ENCODE assay signal across 14 cellular contexts in the genomic region with DNA sequence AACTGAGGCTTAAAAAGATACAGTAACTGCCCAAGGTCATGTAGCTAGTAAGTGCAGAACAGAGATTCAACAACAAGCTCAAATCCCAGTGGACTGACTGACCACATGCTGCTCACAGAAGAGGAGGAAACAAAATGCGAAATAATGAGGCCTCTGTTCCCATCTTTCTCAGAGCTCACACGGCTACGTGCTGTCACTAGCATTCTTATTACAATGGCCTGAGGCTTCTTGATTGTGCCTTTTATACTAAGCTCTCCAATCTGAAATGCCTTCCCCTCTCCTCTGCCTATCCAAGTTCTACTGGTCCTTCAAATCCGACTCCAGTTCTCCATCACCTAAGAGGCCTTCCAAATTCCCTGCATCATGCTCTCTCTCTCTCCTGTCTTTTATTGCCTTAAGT.
"Had no signal": no experiment of that assay in that cellular context is flagged by ENCODE, and none has a peak within 500 bp of the region (broad histone marks: within the 10 kb centered on the region; RNA-seq: fewer than 3 reads in every experiment).

No MANE protein-coding gene starts in this region.

- H3K4me3 Mint-ChIP-seq: activated B cell treated with CpG ODN at 0.5 μM for 24 hours; activated CD4-positive, alpha-beta T cell treated with anti-CD3 and anti-CD28 coated beads, Interleukin-2, amount 10 ng/mL, durations not matched to agents 24 days and 14 days; activated naive CD4-positive, alpha-beta T cell treated with anti-CD3 and anti-CD28 coated beads for 36 hours; activated T-helper 17 cell treated with anti-CD3 and anti-CD28 coated beads, Interleukin-2, amount 50 U/mL, for 72 hours; natural killer cell had no signal

- H3K4me1 ChIP-seq: pancreas, right atrium auricular region, transverse colon had no signal

- DNase-seq: activated B cell treated with CpG ODN at 0.5 μM for 24 hours; activated CD4-positive, alpha-beta T cell treated with anti-CD3 and anti-CD28 coated beads, Interleukin-2, amount 10 ng/mL, durations not matched to agents 24 days and 14 days; activated naive CD4-positive, alpha-beta T cell treated with anti-CD3 and anti-CD28 coated beads for 36 hours; activated T-cell treated with anti-CD3 and anti-CD28 coated beads for 4 hours; central memory CD4-positive, alpha-beta T cell; cortex of kidney; effector memory CD4-positive, alpha-beta T cell; natural killer cell; pancreas; transverse colon had no signal

- H3K27ac ChIP-seq: epithelial cell of prostate, pancreas, right atrium auricular region, skin epidermis, transverse colon had no signal

- H3K4me1 Mint-ChIP-seq: activated CD4-positive, alpha-beta T cell treated with anti-CD3 and anti-CD28 coated beads, Interleukin-2, amount 10 ng/mL, durations not matched to agents 24 days and 14 days; natural killer cell had no signal

- H3K27me3 Mint-ChIP-seq: activated B cell treated with CpG ODN at 0.5 μM for 24 hours; activated CD4-positive, alpha-beta T cell treated with anti-CD3 and anti-CD28 coated beads, Interleukin-2, amount 10 ng/mL, durations not matched to agents 24 days and 14 days; activated T-helper 17 cell treated with anti-CD3 and anti-CD28 coated beads, Interleukin-2, amount 50 U/mL, for 72 hours had no signal

- ATAC-seq: activated T-helper 17 cell treated with anti-CD3 and anti-CD28 coated beads, Interleukin-2, amount 50 U/mL, for 72 hours; natural killer cell; pancreas had no signal

- H3K36me3 ChIP-seq: pancreas, right atrium auricular region, transverse colon had no signal

- H3K27me3 ChIP-seq: pancreas, right atrium auricular region, transverse colon had no signal

- H3K4me3 ChIP-seq: pancreas, right atrium auricular region, skin epidermis, transverse colon had no signal

- H3K9me3 ChIP-seq: pancreas, right atrium auricular region, transverse colon had no signal

- H3K27ac Mint-ChIP-seq: activated B cell treated with CpG ODN at 0.5 μM for 24 hours; activated CD4-positive, alpha-beta T cell treated with anti-CD3 and anti-CD28 coated beads, Interleukin-2, amount 10 ng/mL, durations not matched to agents 24 days and 14 days; activated naive CD4-positive, alpha-beta T cell treated with anti-CD3 and anti-CD28 coated beads for 36 hours; activated T-helper 17 cell treated with anti-CD3 and anti-CD28 coated beads, Interleukin-2, amount 50 U/mL, for 72 hours; natural killer cell had no signal

- H3K9me3 Mint-ChIP-seq: activated B cell treated with CpG ODN at 0.5 μM for 24 hours; activated naive CD4-positive, alpha-beta T cell treated with anti-CD3 and anti-CD28 coated beads for 36 hours; activated T-helper 17 cell treated with anti-CD3 and anti-CD28 coated beads, Interleukin-2, amount 50 U/mL, for 72 hours; natural killer cell had no signal
